23 cellular contexts compared by ENCODE assay signal in the genomic region with DNA sequence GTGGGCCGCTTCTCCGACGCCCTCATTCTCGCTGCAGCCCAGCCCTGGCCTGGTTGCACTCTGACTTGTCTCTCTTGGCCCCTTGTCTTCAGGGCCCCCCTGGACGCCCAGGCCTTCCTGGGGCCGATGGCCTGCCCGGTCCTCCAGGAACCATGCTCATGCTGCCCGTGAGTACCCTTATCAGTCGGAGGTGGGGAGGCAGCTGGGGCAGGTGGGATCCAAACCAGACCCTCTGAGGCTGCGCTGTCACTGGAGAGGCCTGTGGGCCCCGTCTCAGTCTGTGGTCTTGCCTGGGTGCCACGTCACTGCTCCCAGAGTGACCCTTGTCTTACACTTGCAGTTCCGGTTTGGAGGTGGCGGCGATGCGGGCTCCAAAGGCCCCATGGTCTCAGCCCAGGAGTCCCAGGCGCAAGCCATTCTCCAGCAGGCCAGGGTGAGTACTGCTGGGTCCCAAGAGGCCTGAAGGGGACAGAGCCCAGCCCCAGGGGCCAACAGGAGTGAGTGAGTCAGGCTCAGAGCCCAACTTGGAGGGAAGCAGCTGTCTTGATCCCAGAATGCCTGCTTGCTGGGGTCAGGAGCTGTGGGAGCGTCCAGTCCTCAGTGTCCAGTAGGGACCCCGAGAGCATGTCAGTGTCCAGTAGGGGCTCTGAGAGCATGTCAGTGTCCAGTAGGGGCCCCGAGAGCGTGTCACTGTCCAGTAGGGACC.
"Had no signal": no experiment of that assay in that cellular context is flagged by ENCODE, and none has a peak within 500 bp of the region (broad histone marks: within the 10 kb centered on the region; RNA-seq: fewer than 3 reads in every experiment).

No MANE protein-coding gene starts in this region.

- H3K27me3 ChIP-seq: gastroesophageal sphincter, hepatocyte, spleen, testis, transverse colon had no signal

- ATAC-seq: activated T-helper 17 cell treated with anti-CD3 and anti-CD28 coated beads, Interleukin-2, amount 50 U/mL, for 72 hours; gastroesophageal sphincter; stimulated activated naive CD8-positive, alpha-beta T cell treated with anti-CD3 and anti-CD28 coated beads, Interleukin-15, Interleukin-2, amounts not matched to agents 100 U/mL and 50 U/mL, for 24 hours; WTC11 had no signal

- H3K4me2 ChIP-seq: hepatocyte had no signal

- H2AFZ ChIP-seq: hepatocyte had no signal

- H3K79me2 ChIP-seq: hepatocyte had no signal

- H3K36me3 ChIP-seq: transverse colon had no signal

- H3K9me3 ChIP-seq: gastroesophageal sphincter, left ventricle myocardium inferior, testis, transverse colon had no signal

- H3K4me1 ChIP-seq: left ventricle myocardium inferior, spleen, testis, transverse colon had no signal

- DNase-seq: activated CD4-positive, alpha-beta memory T cell treated with anti-CD3 and anti-CD28 coated beads, Interleukin-2, amount 10 ng/mL, durations not matched to agents 7 days and 5 days; activated CD4-positive, alpha-beta T cell treated with anti-CD3 and anti-CD28 coated beads for 1 hour; activated CD4-positive, alpha-beta T cell treated with anti-CD3 and anti-CD28 coated beads, Interleukin-2, amount 10 ng/mL, durations not matched to agents 7 days and 5 days; activated CD8-positive, alpha-beta memory T cell treated with anti-CD3 and anti-CD28 coated beads, Interleukin-2, amount 50 U/mL, for 48 hours; activated gamma-delta T cell treated with Interleukin-2 at 50 U/mL for 16 hours; activated naive CD4-positive, alpha-beta T cell treated with anti-CD3 and anti-CD28 coated beads, Interleukin-2, amount 50 U/mL, for 16 hours; activated T-cell treated with anti-CD3 and anti-CD28 coated beads, Interleukin-2, amount 50 U/mL, for 24 hours; amniotic stem cell; caudate nucleus; islet precursor cell; left ventricle myocardium inferior; naive B cell; occipital lobe; spleen; stimulated activated naive CD8-positive, alpha-beta T cell treated with anti-CD3 and anti-CD28 coated beads, Interleukin-15, Interleukin-2, amounts not matched to agents 100 U/mL and 50 U/mL, for 24 hours; T-helper 2 cell; testis; transverse colon had no signal

- H3K4me3 ChIP-seq: gastroesophageal sphincter, hepatocyte, left ventricle myocardium inferior, lung, spleen, testis, transverse colon had no signal

- H3K27ac ChIP-seq: hepatocyte, left ventricle myocardium inferior, spleen, testis, transverse colon had no signal
